In the genomic region with DNA sequence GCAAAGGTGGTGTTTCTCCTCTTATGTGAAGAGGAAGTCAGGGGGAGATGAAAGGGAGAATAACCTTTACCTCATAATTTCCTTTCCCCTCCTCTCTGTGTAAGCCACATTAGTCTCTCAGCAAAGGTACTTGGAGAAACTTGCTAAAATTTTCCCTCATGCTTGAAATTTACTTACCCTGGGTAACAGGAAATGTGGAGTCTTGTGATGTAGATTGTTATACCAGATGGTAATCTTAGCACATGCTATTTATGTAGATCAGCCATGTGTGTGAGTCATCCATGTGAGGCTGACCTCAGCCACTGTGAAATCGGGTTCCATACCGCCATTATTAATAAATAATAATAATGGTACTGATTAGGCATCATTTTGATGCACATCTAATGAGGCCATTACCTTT, we compare ENCODE assay signal across 12 cellular contexts.
DNase-seq lines count a peak whose midpoint lies in the region; ATAC-seq, FAIRE-seq and TF ChIP-seq lines count a peak whose summit lies in the region.
"Had no signal": no experiment of that assay in that cellular context is flagged by ENCODE, and none has a peak within 500 bp of the region (broad histone marks: within the 10 kb centered on the region; RNA-seq: fewer than 3 reads in every experiment).

No MANE protein-coding gene starts in this region.

- TF ChIP-seq CTCF in AG10803 (conservative IDR thresholded peaks at IDR 0.05; ENCODE audit: low read length) (no peak), mucosa of descending colon (IDR thresholded peaks at IDR 0.05) (no peak), WERI-Rb-1 (IDR thresholded peaks at IDR 0.05; ENCODE audit: low read depth, low read length) (no peak)

- intact Hi-C loops in dendritic cell treated with granulocyte-macrophage colony-stimulating factor and Interleukin-4, amounts not matched to agents 40 ng/mL and 50 ng/mL, for 4 days (cut with micrococcal nuclease): no loop called here
- intact Hi-C loops in mucosa of descending colon (cut with DNase I, micrococcal nuclease): no loop called here

- H3K36me3 Mint-ChIP-seq in dendritic cell treated with granulocyte-macrophage colony-stimulating factor and Interleukin-4, amounts not matched to agents 40 ng/mL and 50 ng/mL, for 4 days (ENCODE audit: low read depth): no peaks in the 10 kb centered on the region
- H3K36me3 Mint-ChIP-seq: CD4-positive, CD25-positive, alpha-beta regulatory T cell had no signal

- peak; percentile 16 for FAIRE-seq in HTR-8/SVneo (lab: Jason Lieb, UNC)

- H3K27me3 ChIP-seq in WERI-Rb-1 (ENCODE audit: insufficient read depth, low read depth, severe bottlenecking): no peaks in the 10 kb centered on the region

- H3K4me1 Mint-ChIP-seq in dendritic cell treated with granulocyte-macrophage colony-stimulating factor and Interleukin-4, amounts not matched to agents 40 ng/mL and 50 ng/mL, for 4 days (ENCODE audit: low read depth): peaks cover 32% of the 10 kb centered on the region

- H3K4me3 Mint-ChIP-seq in dendritic cell treated with granulocyte-macrophage colony-stimulating factor and Interleukin-4, amounts not matched to agents 40 ng/mL and 50 ng/mL, for 4 days: no peak overlapping the region
- H3K4me3 Mint-ChIP-seq: CD4-positive, CD25-positive, alpha-beta regulatory T cell had no signal

- H3K9me3 Mint-ChIP-seq in dendritic cell treated with granulocyte-macrophage colony-stimulating factor and Interleukin-4, amounts not matched to agents 40 ng/mL and 50 ng/mL, for 4 days: no peaks in the 10 kb centered on the region
- H3K9me3 Mint-ChIP-seq: central memory CD8-positive, alpha-beta T cell had no signal

- H3K27me3 Mint-ChIP-seq in dendritic cell treated with granulocyte-macrophage colony-stimulating factor and Interleukin-4, amounts not matched to agents 40 ng/mL and 50 ng/mL, for 4 days: no peaks in the 10 kb centered on the region
- H3K27me3 Mint-ChIP-seq: CD4-positive, CD25-positive, alpha-beta regulatory T cell had no signal

- no peaks in the 10 kb centered on the region for H3K36me3 ChIP-seq in mucosa of descending colon (ENCODE audit: low read depth)
- no peaks in the 10 kb centered on the region for H3K36me3 ChIP-seq in WERI-Rb-1

- no peak overlapping the region for H3K4me3 ChIP-seq in AG10803 (ENCODE audit: low read length)
- H3K4me3 ChIP-seq in mucosa of descending colon: no peak overlapping the region
- no peak overlapping the region for H3K4me3 ChIP-seq in WERI-Rb-1 (ENCODE audit: low read depth, low read length)

- DNase-seq in AG10803 (ENCODE audit: low read depth): peak; percentile 46
- DNase-seq in HTR-8/SVneo (ENCODE audit: insufficient read length, low spot score): no peak
- no peak for DNase-seq in mucosa of descending colon
- DNase-seq in WERI-Rb-1: no peak
- DNase-seq: activated CD4-positive, alpha-beta T cell treated with anti-CD3 and anti-CD28 coated beads for 1 hour; CD4-positive, CD25-positive, alpha-beta regulatory T cell; NCI-H2171 had no signal

- H3K27ac Mint-ChIP-seq in dendritic cell treated with granulocyte-macrophage colony-stimulating factor and Interleukin-4, amounts not matched to agents 40 ng/mL and 50 ng/mL, for 4 days: peak overlapping the region; percentile 30

- H3K9me3 ChIP-seq in mucosa of descending colon: no peaks in the 10 kb centered on the region
- no peaks in the 10 kb centered on the region for H3K9me3 ChIP-seq in WERI-Rb-1 (ENCODE audit: severe bottlenecking)

- H3K27ac ChIP-seq in WERI-Rb-1: no peak overlapping the region

- ATAC-seq in GM19452 (IDR thresholded peaks at IDR 0.05; ENCODE audit: unreplicated experiment) (peak; percentile 65), mucosa of descending colon (no peak), GM19324 (IDR thresholded peaks at IDR 0.05; ENCODE audit: low FRiP score, unreplicated experiment) (no peak), GM19455 (IDR thresholded peaks at IDR 0.05; ENCODE audit: unreplicated experiment) (no peak)

- H3K4me1 ChIP-seq in mucosa of descending colon (ENCODE audit: low read depth): no peaks in the 10 kb centered on the region
